Comparison of ENCODE assay signal across 25 cellular contexts in the genomic region with DNA sequence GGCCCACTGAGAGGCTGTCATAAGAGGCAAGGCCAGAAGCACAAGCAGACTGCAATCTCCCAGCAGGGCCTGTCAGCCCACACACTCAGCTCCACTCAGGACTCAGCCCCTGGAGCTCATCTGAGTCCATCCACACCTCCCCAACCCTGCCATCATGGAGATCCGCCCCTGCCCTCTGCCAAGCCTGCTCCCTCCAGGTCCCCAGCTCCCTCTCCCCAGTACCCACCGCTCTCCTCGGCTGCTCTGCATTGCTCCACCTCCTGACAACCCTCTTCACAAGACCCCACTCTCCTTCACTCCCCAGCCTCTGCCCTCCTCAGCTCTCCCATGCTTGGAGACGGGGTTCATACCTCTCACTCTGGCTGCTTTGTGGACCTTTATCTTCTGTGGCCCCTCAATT. TPM values are rescaled to one million over a fixed set of nuclear protein-coding genes. Genes with fewer than 3 reads are reported as not detected.
"Had no signal": no experiment of that assay in that cellular context is flagged by ENCODE, and none has a peak within 500 bp of the region (broad histone marks: within the 10 kb centered on the region; RNA-seq: fewer than 3 reads in every experiment).

No MANE protein-coding gene starts in this region.

- H3K4me1 ChIP-seq: ascending aorta, foreskin keratinocyte had no signal

- H2AFZ ChIP-seq: parathyroid adenoma had no signal

- DNase-seq: activated CD4-positive, alpha-beta T cell treated with anti-CD3 and anti-CD28 coated beads for 36 hours; activated CD4-positive, CD25-positive, alpha-beta regulatory T cell; activated CD8-positive, alpha-beta memory T cell treated with anti-CD3 and anti-CD28 coated beads for 24 hours; activated gamma-delta T cell treated with Interleukin-2 at 50 U/mL for 16 hours; activated T-cell treated with anti-CD3 and anti-CD28 coated beads, Interleukin-2, amount 50 U/mL, for 1 hour; brain microvascular endothelial cell; endodermal cell; foreskin keratinocyte; heart right ventricle; left lung; nucleus accumbens; sigmoid colon; small intestine; stimulated activated CD4-positive, alpha-beta T cell treated with anti-CD3 and anti-CD28 coated beads, Interleukin-1b, Interleukin-23, amount 100 ng/mL, for 48 hours; stimulated activated naive CD4-positive, alpha-beta T cell; tibial artery; upper lobe of right lung had no signal

- ATAC-seq: activated CD4-positive, alpha-beta T cell treated with anti-CD3 and anti-CD28 coated beads for 36 hours; foreskin keratinocyte; psoas muscle; upper lobe of right lung had no signal

- H3K9me3 Mint-ChIP-seq: activated naive CD4-positive, alpha-beta T cell treated with anti-CD3 and anti-CD28 coated beads, Interleukin-2, amount 50 U/mL, for 24 hours; endodermal cell had no signal

- H3K9me3 ChIP-seq: ascending aorta, esophagus muscularis mucosa, heart right ventricle, left lung, psoas muscle, sigmoid colon, suprapubic skin, tibial artery, upper lobe of right lung had no signal

- H3K27me3 ChIP-seq: ascending aorta, brain microvascular endothelial cell, esophagus muscularis mucosa, foreskin keratinocyte, heart right ventricle, left lung, sigmoid colon, suprapubic skin, tibial artery, upper lobe of right lung had no signal

- H3K9ac ChIP-seq: parathyroid adenoma had no signal

- H3K4me3 Mint-ChIP-seq: activated CD4-positive, alpha-beta T cell treated with anti-CD3 and anti-CD28 coated beads for 36 hours; activated naive CD4-positive, alpha-beta T cell treated with anti-CD3 and anti-CD28 coated beads, Interleukin-2, amount 50 U/mL, for 24 hours; endodermal cell had no signal

- H3K27ac Mint-ChIP-seq: activated CD4-positive, alpha-beta T cell treated with anti-CD3 and anti-CD28 coated beads for 36 hours; activated naive CD4-positive, alpha-beta T cell treated with anti-CD3 and anti-CD28 coated beads, Interleukin-2, amount 50 U/mL, for 24 hours; endodermal cell had no signal

- H3K36me3 ChIP-seq: ascending aorta, brain microvascular endothelial cell, esophagus muscularis mucosa, sigmoid colon, suprapubic skin, tibial artery, upper lobe of right lung had no signal

- H3K27ac ChIP-seq: ascending aorta, brain microvascular endothelial cell, esophagus muscularis mucosa, foreskin keratinocyte, heart right ventricle, left lung, parathyroid adenoma, psoas muscle, sigmoid colon, SK-N-MC, suprapubic skin, tibial artery, upper lobe of right lung had no signal

- H3K4me3 ChIP-seq: ascending aorta, esophagus muscularis mucosa, heart right ventricle, left lung, lung, psoas muscle, sigmoid colon, SK-N-MC, suprapubic skin, tibial artery, upper lobe of right lung had no signal

- H3K36me3 Mint-ChIP-seq: activated naive CD4-positive, alpha-beta T cell treated with anti-CD3 and anti-CD28 coated beads, Interleukin-2, amount 50 U/mL, for 24 hours had no signal

- H3K27me3 Mint-ChIP-seq: activated CD4-positive, alpha-beta T cell treated with anti-CD3 and anti-CD28 coated beads for 36 hours; activated naive CD4-positive, alpha-beta T cell treated with anti-CD3 and anti-CD28 coated beads, Interleukin-2, amount 50 U/mL, for 24 hours had no signal

RNA-seq across cellular contexts. Expression of a gene that starts 11.1 kb away (rescaled TPM):
- total RNA-seq: ascending aorta had no signal
